ENCODE assay signal across 9 cellular contexts in the genomic region with DNA sequence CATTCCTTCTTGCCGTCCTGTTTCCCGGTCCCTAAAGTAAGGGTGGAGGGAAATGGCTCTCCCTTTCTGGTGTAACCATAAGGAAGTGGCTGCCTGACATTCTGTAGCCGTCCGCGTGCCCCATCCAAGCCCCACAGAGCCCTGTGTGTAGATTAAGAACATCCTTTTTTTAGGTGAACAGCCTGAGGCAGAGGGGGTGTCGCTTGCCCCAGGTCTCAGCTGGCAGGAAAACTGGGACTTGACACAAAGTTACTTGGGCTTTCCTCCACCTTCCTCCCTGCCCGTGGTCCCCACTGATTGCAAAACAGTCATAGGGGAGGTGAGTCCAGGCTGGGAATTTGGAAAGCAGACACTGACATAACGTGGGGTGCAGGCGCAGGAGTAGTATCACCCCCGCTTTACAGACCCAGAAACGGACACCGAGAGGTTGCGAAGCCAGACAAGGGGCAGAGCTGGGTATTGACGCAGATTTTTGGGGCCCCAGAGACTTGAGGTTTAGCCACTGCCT.
A peak's percentile ranks its signal among the peaks of the same experiment; 100 is the strongest.
DNase-seq lines count a peak whose midpoint lies in the region; ATAC-seq lines count a peak whose summit lies in the region.
"Had no signal": no experiment of that assay in that cellular context is flagged by ENCODE, and none has a peak within 500 bp of the region (broad histone marks: within the 10 kb centered on the region; RNA-seq: fewer than 3 reads in every experiment).

No MANE protein-coding gene starts in this region.

- H3K4me3 ChIP-seq in HUES6 (ENCODE audit: low read depth, low read length) = peak overlapping the region; percentile 76
- H3K4me3 ChIP-seq in iPS-20b (ENCODE audit: low read length) = peak overlapping the region; percentile 70

- peaks cover 21% of the 10 kb centered on the region for H3K27me3 ChIP-seq in HUES6 (ENCODE audit: control insufficient read depth, insufficient read depth, low read length)
- peaks cover 38% of the 10 kb centered on the region for H3K27me3 ChIP-seq in iPS-20b (ENCODE audit: insufficient read depth, low read length)

- no peaks in the 10 kb centered on the region for H3K9me3 Mint-ChIP-seq in activated naive CD8-positive, alpha-beta T cell treated with anti-CD3 and anti-CD28 coated beads, Interleukin-2, amount 50 U/mL, for 24 hours
- no peaks in the 10 kb centered on the region for H3K9me3 Mint-ChIP-seq in stimulated activated effector memory CD8-positive, alpha-beta T cell treated with anti-CD3 and anti-CD28 coated beads, Interleukin-12 subunit alpha, Interleukin-12 subunit beta, amount 100 ng/mL, for 72 hours

- H3K36me3 ChIP-seq in HUES6 (ENCODE audit: control insufficient read depth, insufficient read depth, low read length) = no peaks in the 10 kb centered on the region
- H3K36me3 ChIP-seq in iPS-20b (ENCODE audit: insufficient read depth, low read depth, low read length) = no peaks in the 10 kb centered on the region

- H3K4me1 ChIP-seq in HUES6 (ENCODE audit: control insufficient read depth, insufficient read depth, low read length) (peaks cover 45% of the 10 kb centered on the region), iPS-20b (ENCODE audit: insufficient read depth, low read length) (peaks cover 12% of the 10 kb centered on the region; the same call in 1 of the 2 replicates)

- peak overlapping the region; percentile 91 for H3K9ac ChIP-seq in HUES6 (ENCODE audit: low read length)
- peak overlapping the region; percentile 46; the same call in 1 of the 2 replicates for H3K9ac ChIP-seq in iPS-20b (ENCODE audit: low read depth, low read length)

- peak overlapping the region; percentile 56 for H3K27ac Mint-ChIP-seq in activated naive CD8-positive, alpha-beta T cell treated with anti-CD3 and anti-CD28 coated beads, Interleukin-2, amount 50 U/mL, for 24 hours
- peak overlapping the region; percentile 84 for H3K27ac Mint-ChIP-seq in stimulated activated effector memory CD8-positive, alpha-beta T cell treated with anti-CD3 and anti-CD28 coated beads, Interleukin-12 subunit alpha, Interleukin-12 subunit beta, amount 100 ng/mL, for 72 hours

- DNase-seq in activated naive CD8-positive, alpha-beta T cell treated with anti-CD3 and anti-CD28 coated beads, Interleukin-2, amount 50 U/mL, for 24 hours = no peak
- no peak for DNase-seq in stimulated activated effector memory CD8-positive, alpha-beta T cell treated with anti-CD3 and anti-CD28 coated beads, Interleukin-12 subunit alpha, Interleukin-12 subunit beta, amount 100 ng/mL, for 72 hours (ENCODE audit: low spot score in 2 of 2)
- DNase-seq in middle frontal gyrus (ENCODE audit: extremely low spot score, low spot score) (no peak), SHP77 treated with DMSO at 0.1 percent for 48 hours (lab: John Stamatoyannopoulos, UW) (no peak)
- DNase-seq: NCI-H187 treated with DMSO at 0.1 percent for 48 hours had no signal

- H3K4me1 Mint-ChIP-seq in activated naive CD8-positive, alpha-beta T cell treated with anti-CD3 and anti-CD28 coated beads, Interleukin-2, amount 50 U/mL, for 24 hours = peaks cover 19% of the 10 kb centered on the region
- H3K4me1 Mint-ChIP-seq in stimulated activated effector memory CD8-positive, alpha-beta T cell treated with anti-CD3 and anti-CD28 coated beads, Interleukin-12 subunit alpha, Interleukin-12 subunit beta, amount 100 ng/mL, for 72 hours = peaks cover 41% of the 10 kb centered on the region

- ATAC-seq in activated naive CD8-positive, alpha-beta T cell treated with anti-CD3 and anti-CD28 coated beads, Interleukin-2, amount 50 U/mL, for 24 hours = no peak
- ATAC-seq in stimulated activated effector memory CD8-positive, alpha-beta T cell treated with anti-CD3 and anti-CD28 coated beads, Interleukin-12 subunit alpha, Interleukin-12 subunit beta, amount 100 ng/mL, for 72 hours = peak; percentile 14
- ATAC-seq in HG03565 (IDR thresholded peaks at IDR 0.05; ENCODE audit: unreplicated experiment) = no peak
- no peak for ATAC-seq in HG02840 (IDR thresholded peaks at IDR 0.05; ENCODE audit: low FRiP score, unreplicated experiment)

- no peaks in the 10 kb centered on the region for H3K36me3 Mint-ChIP-seq in activated naive CD8-positive, alpha-beta T cell treated with anti-CD3 and anti-CD28 coated beads, Interleukin-2, amount 50 U/mL, for 24 hours (ENCODE audit: low read depth)
- peaks cover 6% of the 10 kb centered on the region for H3K36me3 Mint-ChIP-seq in stimulated activated effector memory CD8-positive, alpha-beta T cell treated with anti-CD3 and anti-CD28 coated beads, Interleukin-12 subunit alpha, Interleukin-12 subunit beta, amount 100 ng/mL, for 72 hours

- no peak overlapping the region for H3K4me3 Mint-ChIP-seq in activated naive CD8-positive, alpha-beta T cell treated with anti-CD3 and anti-CD28 coated beads, Interleukin-2, amount 50 U/mL, for 24 hours
- peak overlapping the region; percentile 60 for H3K4me3 Mint-ChIP-seq in stimulated activated effector memory CD8-positive, alpha-beta T cell treated with anti-CD3 and anti-CD28 coated beads, Interleukin-12 subunit alpha, Interleukin-12 subunit beta, amount 100 ng/mL, for 72 hours

- H3K27ac ChIP-seq in HUES6 (ENCODE audit: low read depth, low read length) (peak overlapping the region; percentile 95; the same call in 1 of the 2 replicates), iPS-20b (ENCODE audit: low read length) (no peak overlapping the region)

- H3K9me3 ChIP-seq in HUES6 (ENCODE audit: control insufficient read depth, insufficient read depth, low read depth, low read length) = no peaks in the 10 kb centered on the region
- H3K9me3 ChIP-seq in iPS-20b (ENCODE audit: insufficient read depth, low read depth, low read length) = no peaks in the 10 kb centered on the region

- H3K27me3 Mint-ChIP-seq in activated naive CD8-positive, alpha-beta T cell treated with anti-CD3 and anti-CD28 coated beads, Interleukin-2, amount 50 U/mL, for 24 hours = peaks cover 20% of the 10 kb centered on the region
